ENCODE assay signal across 1 cellular context in the genomic region with DNA sequence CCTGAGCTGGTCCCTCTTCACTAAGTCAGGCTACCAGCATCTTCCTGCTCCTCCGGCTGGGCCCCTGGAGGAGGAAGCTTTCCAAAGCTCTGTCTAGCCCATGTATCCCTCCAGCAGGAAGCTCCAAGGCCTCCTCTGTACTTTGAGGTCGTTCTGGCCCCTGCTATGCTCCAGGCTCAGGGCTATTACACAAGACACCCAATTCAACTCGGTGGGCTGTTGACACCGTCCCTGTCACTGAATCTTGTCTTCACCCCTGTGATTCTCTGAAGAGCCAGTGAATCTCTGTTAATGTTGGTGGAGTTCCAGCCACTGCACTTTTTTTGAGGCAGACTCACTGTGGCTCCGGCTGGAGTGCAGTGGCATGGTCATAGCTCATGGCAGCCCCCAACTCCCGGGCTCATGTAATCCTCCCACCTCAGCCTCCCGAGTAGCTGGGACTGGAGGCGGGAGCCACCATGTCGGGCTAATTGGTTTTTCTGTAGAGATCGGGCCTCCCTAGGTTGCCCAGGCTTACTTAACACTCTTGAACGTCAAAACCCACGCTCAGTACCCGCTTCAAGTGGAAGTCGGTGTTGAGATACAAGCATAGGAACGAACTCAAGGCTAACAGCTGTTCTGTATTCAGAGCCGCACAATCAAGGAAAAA.
TF ChIP-seq lines count a peak whose summit lies in the region.

No MANE protein-coding gene starts in this region.

TF ChIP-seq in K562, 482 proteins besides CTCF, POLR2A, EP300 and RAD21 (continued from another document and continues in another):
- 0 out of 2 replicates have a peak, but pooled peaks have one; percentile 36 for TF ChIP-seq ZBTB49 (CRISPR knock-in tag; IDR thresholded peaks at IDR 0.05; ENCODE audit: borderline replicate concordance)
- TF ChIP-seq NKRF (IDR thresholded peaks at IDR 0.05; ENCODE audit: borderline replicate concordance), result peak; percentile 30; the same call in 1 of the 2 replicates
- no peak for TF ChIP-seq FUS (optimal IDR thresholded peaks at IDR 0.05; ENCODE audit: low read depth, low read length)
- TF ChIP-seq NR2C1 (IDR thresholded peaks at IDR 0.05), result no peak
- TF ChIP-seq NR2C1 (tag; IDR thresholded peaks at IDR 0.05), result peak; percentile 53
- no peak for TF ChIP-seq ZNF77 (CRISPR knock-in tag; IDR thresholded peaks at IDR 0.05)
- TF ChIP-seq MGA (IDR thresholded peaks at IDR 0.05), result peak; percentile 56
- TF ChIP-seq HINFP (tag; conservative IDR thresholded peaks at IDR 0.05; ENCODE audit: low read depth), result peak; percentile 46; the same call in 1 of the 2 replicates
- TF ChIP-seq ZNF512 (tag; IDR thresholded peaks at IDR 0.05), result no peak
- TF ChIP-seq MYC (IDR thresholded peaks at IDR 0.05; ENCODE audit: low read depth, low read length), result no peak
- 0 out of 2 replicates have a peak, but pooled peaks have one; percentile 55 for TF ChIP-seq MYC (CRISPR knock-in tag; IDR thresholded peaks at IDR 0.05; ENCODE audit: borderline replicate concordance, low read depth)
- TF ChIP-seq, protein P1, sequence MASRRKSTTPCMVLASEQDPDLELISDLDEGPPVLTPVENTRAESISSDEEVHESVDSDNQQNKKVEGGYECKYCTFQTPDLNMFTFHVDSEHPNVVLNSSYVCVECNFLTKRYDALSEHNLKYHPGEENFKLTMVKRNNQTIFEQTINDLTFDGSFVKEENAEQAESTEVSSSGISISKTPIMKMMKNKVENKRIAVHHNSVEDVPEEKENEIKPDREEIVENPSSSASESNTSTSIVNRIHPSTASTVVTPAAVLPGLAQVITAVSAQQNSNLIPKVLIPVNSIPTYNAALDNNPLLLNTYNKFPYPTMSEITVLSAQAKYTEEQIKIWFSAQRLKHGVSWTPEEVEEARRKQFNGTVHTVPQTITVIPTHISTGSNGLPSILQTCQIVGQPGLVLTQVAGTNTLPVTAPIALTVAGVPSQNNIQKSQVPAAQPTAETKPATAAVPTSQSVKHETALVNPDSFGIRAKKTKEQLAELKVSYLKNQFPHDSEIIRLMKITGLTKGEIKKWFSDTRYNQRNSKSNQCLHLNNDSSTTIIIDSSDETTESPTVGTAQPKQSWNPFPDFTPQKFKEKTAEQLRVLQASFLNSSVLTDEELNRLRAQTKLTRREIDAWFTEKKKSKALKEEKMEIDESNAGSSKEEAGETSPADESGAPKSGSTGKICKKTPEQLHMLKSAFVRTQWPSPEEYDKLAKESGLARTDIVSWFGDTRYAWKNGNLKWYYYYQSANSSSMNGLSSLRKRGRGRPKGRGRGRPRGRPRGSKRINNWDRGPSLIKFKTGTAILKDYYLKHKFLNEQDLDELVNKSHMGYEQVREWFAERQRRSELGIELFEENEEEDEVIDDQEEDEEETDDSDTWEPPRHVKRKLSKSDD (conservative IDR thresholded peaks at IDR 0.05; ENCODE audit: low read length), result no peak
- no peak for TF ChIP-seq ZNF830 (CRISPR knock-in tag; IDR thresholded peaks at IDR 0.05)
- TF ChIP-seq MIER1 (IDR thresholded peaks at IDR 0.05; ENCODE audit: low read depth), result no peak; the same call in 1 of the 2 replicates
- TF ChIP-seq ZNF592 (IDR thresholded peaks at IDR 0.05), result peak; percentile 71; the same call in 1 of the 2 replicates
